Comparison of ENCODE assay signal across 1 cellular context in genomic region chr15:41940441-41940857, GRCh38.
A peak's percentile ranks its signal among the peaks of the same experiment; 100 is the strongest.
TF ChIP-seq lines count a peak whose summit lies in the region.

No MANE protein-coding gene starts in this region.

TF ChIP-seq in SK-N-SH, 30 proteins besides CTCF, POLR2A, EP300 and RAD21 (continued from another document):
- TF ChIP-seq, protein P1, sequence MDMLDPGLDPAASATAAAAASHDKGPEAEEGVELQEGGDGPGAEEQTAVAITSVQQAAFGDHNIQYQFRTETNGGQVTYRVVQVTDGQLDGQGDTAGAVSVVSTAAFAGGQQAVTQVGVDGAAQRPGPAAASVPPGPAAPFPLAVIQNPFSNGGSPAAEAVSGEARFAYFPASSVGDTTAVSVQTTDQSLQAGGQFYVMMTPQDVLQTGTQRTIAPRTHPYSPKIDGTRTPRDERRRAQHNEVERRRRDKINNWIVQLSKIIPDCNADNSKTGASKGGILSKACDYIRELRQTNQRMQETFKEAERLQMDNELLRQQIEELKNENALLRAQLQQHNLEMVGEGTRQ (IDR thresholded peaks at IDR 0.05; ENCODE audit: borderline replicate concordance, low read depth, low read length) = no peak
- TF ChIP-seq, protein P2, sequence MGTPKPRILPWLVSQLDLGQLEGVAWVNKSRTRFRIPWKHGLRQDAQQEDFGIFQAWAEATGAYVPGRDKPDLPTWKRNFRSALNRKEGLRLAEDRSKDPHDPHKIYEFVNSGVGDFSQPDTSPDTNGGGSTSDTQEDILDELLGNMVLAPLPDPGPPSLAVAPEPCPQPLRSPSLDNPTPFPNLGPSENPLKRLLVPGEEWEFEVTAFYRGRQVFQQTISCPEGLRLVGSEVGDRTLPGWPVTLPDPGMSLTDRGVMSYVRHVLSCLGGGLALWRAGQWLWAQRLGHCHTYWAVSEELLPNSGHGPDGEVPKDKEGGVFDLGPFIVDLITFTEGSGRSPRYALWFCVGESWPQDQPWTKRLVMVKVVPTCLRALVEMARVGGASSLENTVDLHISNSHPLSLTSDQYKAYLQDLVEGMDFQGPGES (IDR thresholded peaks at IDR 0.05; ENCODE audit: low read depth, low read length) = no peak
- TF ChIP-seq, protein P3, sequence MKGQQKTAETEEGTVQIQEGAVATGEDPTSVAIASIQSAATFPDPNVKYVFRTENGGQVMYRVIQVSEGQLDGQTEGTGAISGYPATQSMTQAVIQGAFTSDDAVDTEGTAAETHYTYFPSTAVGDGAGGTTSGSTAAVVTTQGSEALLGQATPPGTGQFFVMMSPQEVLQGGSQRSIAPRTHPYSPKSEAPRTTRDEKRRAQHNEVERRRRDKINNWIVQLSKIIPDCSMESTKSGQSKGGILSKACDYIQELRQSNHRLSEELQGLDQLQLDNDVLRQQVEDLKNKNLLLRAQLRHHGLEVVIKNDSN (IDR thresholded peaks at IDR 0.05; ENCODE audit: borderline replicate concordance, low read depth) = no peak
- TF ChIP-seq RCOR1 (IDR thresholded peaks at IDR 0.05; ENCODE audit: low read length) (no peak), RFX5 (IDR thresholded peaks at IDR 0.05; ENCODE audit: low read length) (no peak), SIN3A (IDR thresholded peaks at IDR 0.05; ENCODE audit: borderline replicate concordance, low read depth, low read length) (peak; percentile 36; the same call in 1 of the 2 replicates), GATA2 (CRISPR knock-in tag; IDR thresholded peaks at IDR 0.05) (no peak), RXRA (IDR thresholded peaks at IDR 0.05; ENCODE audit: borderline replicate concordance, low read depth) (no peak), YY1 (IDR thresholded peaks at IDR 0.05; ENCODE audit: low read depth) (no peak), FOXJ3 (CRISPR knock-in tag; IDR thresholded peaks at IDR 0.05) (no peak), EZH2phosphoT487 (IDR thresholded peaks at IDR 0.05; ENCODE audit: borderline replicate concordance, low read depth) (no peak), POLR2AphosphoS5 (IDR thresholded peaks at IDR 0.05; ENCODE audit: low read depth, low read length) (0 out of 2 replicates have a peak, but pooled peaks have one; percentile 17), TAF1 (IDR thresholded peaks at IDR 0.05; ENCODE audit: borderline replicate concordance, low read depth, low read length) (no peak), JUND (IDR thresholded peaks at IDR 0.05) (peak; percentile 84), FOXM1 (IDR thresholded peaks at IDR 0.05; ENCODE audit: low read depth) (no peak), ELF1 (IDR thresholded peaks at IDR 0.05) (no peak), SMC3 (IDR thresholded peaks at IDR 0.05; ENCODE audit: low read depth, low read length) (no peak), NFIC (IDR thresholded peaks at IDR 0.05; ENCODE audit: borderline replicate concordance) (peak; percentile 49; the same call in 1 of the 2 replicates), FOSL2 (IDR thresholded peaks at IDR 0.05; ENCODE audit: borderline replicate concordance, low read depth) (peak; percentile 93), CHD2 (IDR thresholded peaks at IDR 0.05; ENCODE audit: low read length, partially characterized antibody) (no peak), TEAD4 (IDR thresholded peaks at IDR 0.05; ENCODE audit: borderline replicate concordance, insufficient read depth) (peak; percentile 68; the same call in 1 of the 2 replicates), TCF12 (IDR thresholded peaks at IDR 0.05) (peak; percentile 85), GABPA (IDR thresholded peaks at IDR 0.05; ENCODE audit: low read depth) (no peak)
- TF ChIP-seq, protein P4, sequence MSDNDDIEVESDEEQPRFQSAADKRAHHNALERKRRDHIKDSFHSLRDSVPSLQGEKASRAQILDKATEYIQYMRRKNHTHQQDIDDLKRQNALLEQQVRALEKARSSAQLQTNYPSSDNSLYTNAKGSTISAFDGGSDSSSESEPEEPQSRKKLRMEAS (IDR thresholded peaks at IDR 0.05; ENCODE audit: low read depth) = peak; percentile 93
- TF ChIP-seq, protein P5, sequence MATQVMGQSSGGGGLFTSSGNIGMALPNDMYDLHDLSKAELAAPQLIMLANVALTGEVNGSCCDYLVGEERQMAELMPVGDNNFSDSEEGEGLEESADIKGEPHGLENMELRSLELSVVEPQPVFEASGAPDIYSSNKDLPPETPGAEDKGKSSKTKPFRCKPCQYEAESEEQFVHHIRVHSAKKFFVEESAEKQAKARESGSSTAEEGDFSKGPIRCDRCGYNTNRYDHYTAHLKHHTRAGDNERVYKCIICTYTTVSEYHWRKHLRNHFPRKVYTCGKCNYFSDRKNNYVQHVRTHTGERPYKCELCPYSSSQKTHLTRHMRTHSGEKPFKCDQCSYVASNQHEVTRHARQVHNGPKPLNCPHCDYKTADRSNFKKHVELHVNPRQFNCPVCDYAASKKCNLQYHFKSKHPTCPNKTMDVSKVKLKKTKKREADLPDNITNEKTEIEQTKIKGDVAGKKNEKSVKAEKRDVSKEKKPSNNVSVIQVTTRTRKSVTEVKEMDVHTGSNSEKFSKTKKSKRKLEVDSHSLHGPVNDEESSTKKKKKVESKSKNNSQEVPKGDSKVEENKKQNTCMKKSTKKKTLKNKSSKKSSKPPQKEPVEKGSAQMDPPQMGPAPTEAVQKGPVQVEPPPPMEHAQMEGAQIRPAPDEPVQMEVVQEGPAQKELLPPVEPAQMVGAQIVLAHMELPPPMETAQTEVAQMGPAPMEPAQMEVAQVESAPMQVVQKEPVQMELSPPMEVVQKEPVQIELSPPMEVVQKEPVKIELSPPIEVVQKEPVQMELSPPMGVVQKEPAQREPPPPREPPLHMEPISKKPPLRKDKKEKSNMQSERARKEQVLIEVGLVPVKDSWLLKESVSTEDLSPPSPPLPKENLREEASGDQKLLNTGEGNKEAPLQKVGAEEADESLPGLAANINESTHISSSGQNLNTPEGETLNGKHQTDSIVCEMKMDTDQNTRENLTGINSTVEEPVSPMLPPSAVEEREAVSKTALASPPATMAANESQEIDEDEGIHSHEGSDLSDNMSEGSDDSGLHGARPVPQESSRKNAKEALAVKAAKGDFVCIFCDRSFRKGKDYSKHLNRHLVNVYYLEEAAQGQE (IDR thresholded peaks at IDR 0.05; ENCODE audit: low read depth, low read length) = no peak
